ENCODE assay signal across 31 cellular contexts in genomic region chr14:91307046-91307445, GRCh38.
DNase-seq lines count a peak whose midpoint lies in the region; ATAC-seq lines count a peak whose summit lies in the region.
"Had no signal": no experiment of that assay in that cellular context is flagged by ENCODE, and none has a peak within 500 bp of the region (broad histone marks: within the 10 kb centered on the region; RNA-seq: fewer than 3 reads in every experiment).

No MANE protein-coding gene starts in this region.

- H3K4me1 Mint-ChIP-seq in activated CD4-positive, alpha-beta memory T cell treated with anti-CD3 and anti-CD28 coated beads for 36 hours (ENCODE audit: low read depth), result peaks cover 37% of the 10 kb centered on the region
- peaks cover 32% of the 10 kb centered on the region for H3K4me1 Mint-ChIP-seq in stimulated activated memory B cell treated with anti-CD40 and anti-IgM and Interleukin-4, amounts not matched to agents 10 μg/mL and 1 μg/mL and 100 μg/mL, for 72 hours

- no peak for DNase-seq in activated naive CD4-positive, alpha-beta T cell treated with anti-CD3 and anti-CD28 coated beads, Interleukin-2, amount 50 U/mL, for 72 hours (ENCODE audit: low spot score in 2 of 2)
- DNase-seq in activated naive CD4-positive, alpha-beta T cell (lab: John Stamatoyannopoulos, UW), result no peak
- no peak for DNase-seq in activated CD4-positive, alpha-beta memory T cell treated with anti-CD3 and anti-CD28 coated beads for 36 hours
- no peak for DNase-seq in NCI-H446 (lab: John Stamatoyannopoulos, UW)
- no peak for DNase-seq in stimulated activated CD4-positive, alpha-beta T cell treated with anti-CD3 and anti-CD28 coated beads, Interleukin-1b, Interleukin-23, amount 100 ng/mL, for 48 hours
- DNase-seq: activated gamma-delta T cell; anterior cingulate cortex; DMS153; hypothalamus; left lung; mesendoderm; MM.1S; NCI-H1105 treated with DMSO at 0.1 percent for 48 hours; NCI-H1930; NCI-H524; OCI-M1; right lobe of liver; stimulated activated CD4-positive, alpha-beta T cell treated with anti-CD3 and anti-CD28 coated beads, Interleukin-4, amount 100 ng/mL, for 1 hour; substantia nigra; T-helper 1 cell; trophoblast cell had no signal

- peaks cover 27% of the 10 kb centered on the region; the same call in 1 of the 2 replicates for H3K4me1 ChIP-seq in iPS-20b (ENCODE audit: insufficient read depth, low read length)
- H3K4me1 ChIP-seq: breast epithelium, HAP-1, prostate gland, right lobe of liver had no signal

- H3K9me3 ChIP-seq in iPS-20b (ENCODE audit: insufficient read depth, low read depth, low read length), result no peaks in the 10 kb centered on the region
- H3K9me3 ChIP-seq: breast epithelium, HAP-1, left lung, prostate gland, right lobe of liver had no signal

- no peak overlapping the region for H3K4me3 Mint-ChIP-seq in activated CD4-positive, alpha-beta memory T cell treated with anti-CD3 and anti-CD28 coated beads for 36 hours
- no peak overlapping the region for H3K4me3 Mint-ChIP-seq in stimulated activated memory B cell treated with anti-CD40 and anti-IgM and Interleukin-4, amounts not matched to agents 10 μg/mL and 1 μg/mL and 100 μg/mL, for 72 hours
- H3K4me3 Mint-ChIP-seq: B cell had no signal

- no peak overlapping the region for H3K9ac ChIP-seq in iPS-20b (ENCODE audit: low read depth, low read length)

- ATAC-seq in activated naive CD4-positive, alpha-beta T cell treated with anti-CD3 and anti-CD28 coated beads, Interleukin-2, amount 50 U/mL, for 72 hours, result no peak
- ATAC-seq in stimulated activated memory B cell treated with anti-CD40 and anti-IgM and Interleukin-4, amounts not matched to agents 10 μg/mL and 1 μg/mL and 100 μg/mL, for 72 hours, result no peak
- ATAC-seq in GM19351 (IDR thresholded peaks at IDR 0.05; ENCODE audit: unreplicated experiment), result no peak
- ATAC-seq: HepG2, left lung, right lobe of liver had no signal

- no peaks in the 10 kb centered on the region for H3K27me3 ChIP-seq in iPS-20b (ENCODE audit: insufficient read depth, low read length)
- H3K27me3 ChIP-seq: breast epithelium, left lung, right lobe of liver had no signal

- H3K27ac ChIP-seq in iPS-20b (ENCODE audit: low read length), result peak overlapping the region; percentile 11
- H3K27ac ChIP-seq: breast epithelium, epithelial cell of prostate, left lung, prostate gland, right lobe of liver, RWPE1 had no signal

- intact Hi-C loops in activated CD4-positive, alpha-beta memory T cell treated with anti-CD3 and anti-CD28 coated beads for 36 hours (cut with micrococcal nuclease), result no loop called here

- peak overlapping the region; percentile 50 to 59 for H3K27ac Mint-ChIP-seq in activated naive CD4-positive, alpha-beta T cell treated with anti-CD3 and anti-CD28 coated beads, Interleukin-2, amount 50 U/mL, for 72 hours
- H3K27ac Mint-ChIP-seq in activated CD4-positive, alpha-beta memory T cell treated with anti-CD3 and anti-CD28 coated beads for 36 hours, result peak overlapping the region; percentile 42
- peak overlapping the region; percentile 4 for H3K27ac Mint-ChIP-seq in stimulated activated memory B cell treated with anti-CD40 and anti-IgM and Interleukin-4, amounts not matched to agents 10 μg/mL and 1 μg/mL and 100 μg/mL, for 72 hours
- H3K27ac Mint-ChIP-seq: B cell had no signal

- CTCF ChIA-PET in activated CD4-positive, alpha-beta memory T cell treated with anti-CD3 and anti-CD28 coated beads for 36 hours (lab: Charles Lee), result no interaction called here

- H3K36me3 Mint-ChIP-seq in activated naive CD4-positive, alpha-beta T cell treated with anti-CD3 and anti-CD28 coated beads, Interleukin-2, amount 50 U/mL, for 72 hours, result peaks cover 32 to 47% of the 10 kb centered on the region in 2 donors
- peaks cover 66% of the 10 kb centered on the region for H3K36me3 Mint-ChIP-seq in activated CD4-positive, alpha-beta memory T cell treated with anti-CD3 and anti-CD28 coated beads for 36 hours
- peaks cover 73% of the 10 kb centered on the region for H3K36me3 Mint-ChIP-seq in stimulated activated memory B cell treated with anti-CD40 and anti-IgM and Interleukin-4, amounts not matched to agents 10 μg/mL and 1 μg/mL and 100 μg/mL, for 72 hours

- H3K9me3 Mint-ChIP-seq in activated naive CD4-positive, alpha-beta T cell treated with anti-CD3 and anti-CD28 coated beads, Interleukin-2, amount 50 U/mL, for 72 hours, result no peaks in the 10 kb centered on the region
- no peaks in the 10 kb centered on the region for H3K9me3 Mint-ChIP-seq in activated CD4-positive, alpha-beta memory T cell treated with anti-CD3 and anti-CD28 coated beads for 36 hours
- no peaks in the 10 kb centered on the region for H3K9me3 Mint-ChIP-seq in stimulated activated memory B cell treated with anti-CD40 and anti-IgM and Interleukin-4, amounts not matched to agents 10 μg/mL and 1 μg/mL and 100 μg/mL, for 72 hours

- peaks cover 76% of the 10 kb centered on the region for H3K36me3 ChIP-seq in iPS-20b (ENCODE audit: insufficient read depth, low read depth, low read length)
- H3K36me3 ChIP-seq: breast epithelium, prostate gland had no signal

- H3K27me3 Mint-ChIP-seq in activated CD4-positive, alpha-beta memory T cell treated with anti-CD3 and anti-CD28 coated beads for 36 hours, result no peaks in the 10 kb centered on the region
- H3K27me3 Mint-ChIP-seq in stimulated activated memory B cell treated with anti-CD40 and anti-IgM and Interleukin-4, amounts not matched to agents 10 μg/mL and 1 μg/mL and 100 μg/mL, for 72 hours, result no peaks in the 10 kb centered on the region
- H3K27me3 Mint-ChIP-seq: B cell had no signal

- H3K4me3 ChIP-seq in iPS-20b (ENCODE audit: low read length), result no peak overlapping the region
- H3K4me3 ChIP-seq: breast epithelium, HAP-1, left lung, prostate gland, right lobe of liver had no signal

- POLR2A ChIA-PET in activated CD4-positive, alpha-beta memory T cell treated with anti-CD3 and anti-CD28 coated beads for 36 hours (lab: Charles Lee), result no interaction called here

Comparison
In these comparisons a context has a peak if more than half of its experiments do, and no peak if none do; other contexts are left out.
1. H3K27ac Mint-ChIP-seq: peak in every context shown above with its lines; median percentile 54 in activated naive CD4-positive, alpha-beta T cell treated with anti-CD3 and anti-CD28 coated beads, Interleukin-2, amount 50 U/mL, for 72 hours; 42 in activated CD4-positive, alpha-beta memory T cell treated with anti-CD3 and anti-CD28 coated beads for 36 hours; 4 in stimulated activated memory B cell treated with anti-CD40 and anti-IgM and Interleukin-4, amounts not matched to agents 10 μg/mL and 1 μg/mL and 100 μg/mL, for 72 hours.